In genomic region chr9:63315387-63315786, GRCh38 we compare ENCODE assay signal across 7 cellular contexts.
A peak's percentile ranks its signal among the peaks of the same experiment; 100 is the strongest.
DNase-seq lines count a peak whose midpoint lies in the region; ATAC-seq and TF ChIP-seq lines count a peak whose summit lies in the region.
"Not testable (repeated sequence)": the region's sequence is repeated elsewhere in the genome, so short reads cannot be mapped to it uniquely, and the experiment has no call there.

No MANE protein-coding gene starts in this region.

- H3K36me3 ChIP-seq in RWPE2 (ENCODE audit: low read depth); endodermal cell (ENCODE audit: control insufficient read depth, insufficient read depth, low read length); right atrium auricular region; right lobe of liver; spleen: not testable (repeated sequence)

- not testable (repeated sequence) for H3K27me3 ChIP-seq in RWPE2 (ENCODE audit: insufficient read depth, poor library complexity, severe bottlenecking); endodermal cell (ENCODE audit: control insufficient read depth, insufficient read depth, low read length, poor library complexity, severe bottlenecking); right atrium auricular region; right lobe of liver; spleen (replicated peaks in 1 of 7)

- not testable (repeated sequence) for H3K9ac ChIP-seq in endodermal cell (ENCODE audit: extremely low read depth, low read length, poor library complexity, severe bottlenecking)

- 71 to 94% methylated on average over 3 to 7 of the region's 8 CpGs for WGBS in endodermal cell (ENCODE audit: insufficient coverage in 1 of 2, insufficient read length in 1 of 2), 2 experiments
- WGBS in right lobe of liver (ENCODE audit: insufficient coverage, low coverage, low lambda C conversion rate, missing lambda C conversion rate): 85% methylated on average over 7 of the region's 8 CpGs
- 80 to 98% (median 96%) methylated on average over 6 to 7 of the region's 8 CpGs for WGBS in spleen, 5 donors

- not testable (repeated sequence) for H3K36me3 Mint-ChIP-seq in endodermal cell (ENCODE audit: low read depth); natural killer cell treated with Interleukin-12 subunit alpha and Interleukin-12 subunit beta and Interleukin-15 and Interleukin-18, amount 100 ng/mL, for 72 hours

- not testable (repeated sequence) for H3K27ac Mint-ChIP-seq in endodermal cell; natural killer cell treated with Interleukin-12 subunit alpha and Interleukin-12 subunit beta and Interleukin-15 and Interleukin-18, amount 100 ng/mL, for 72 hours

- DNase-seq in RWPE2 (ENCODE audit: low spot score) (peak; percentile 32), endodermal cell (peak; percentile 2), Right ventricle myocardium superior (peak; percentile 22), right atrium auricular region (ENCODE audit: low spot score) (peak; percentile 46), right lobe of liver (peak in 2 of 3 donors; percentile 30 to 39), spleen (peak; percentile 63)
- DNase-seq in natural killer cell treated with Interleukin-12 subunit alpha and Interleukin-12 subunit beta and Interleukin-15 and Interleukin-18, amount 100 ng/mL, for 72 hours (ENCODE audit: low spot score): peak; percentile 47

- H3K4me1 Mint-ChIP-seq in endodermal cell; natural killer cell treated with Interleukin-12 subunit alpha and Interleukin-12 subunit beta and Interleukin-15 and Interleukin-18, amount 100 ng/mL, for 72 hours (ENCODE audit: low read depth in 2 of 2): not testable (repeated sequence)

- TF ChIP-seq CTCF in RWPE2 (IDR thresholded peaks at IDR 0.05; ENCODE audit: poor library complexity, severe bottlenecking); endodermal cell (conservative IDR thresholded peaks at IDR 0.05); right atrium auricular region (IDR thresholded peaks at IDR 0.05); right lobe of liver (IDR thresholded peaks at IDR 0.05); spleen (IDR thresholded peaks at IDR 0.05 in 8 of 11, conservative IDR thresholded peaks at IDR 0.05 in 3 of 11): not testable (repeated sequence)

- H3K4me1 ChIP-seq in RWPE2 (ENCODE audit: insufficient read depth, poor library complexity, severe bottlenecking); endodermal cell (ENCODE audit: control insufficient read depth, insufficient read depth, low read length); right atrium auricular region; right lobe of liver; spleen: not testable (repeated sequence)

- not testable (repeated sequence) for H3K27ac ChIP-seq in RWPE2 (ENCODE audit: poor library complexity, severe bottlenecking); endodermal cell (ENCODE audit: low read depth, low read length); right atrium auricular region; right lobe of liver; spleen

- intact Hi-C loops in Right ventricle myocardium superior (cut with DNase I); right lobe of liver (cut with DNase I); spleen (cut with DNase I; ENCODE audit: low total_unique reads): not testable (repeated sequence)

- TF ChIP-seq POLR2A in right lobe of liver (IDR thresholded peaks at IDR 0.05); spleen (IDR thresholded peaks at IDR 0.05): not testable (repeated sequence)

- not testable (repeated sequence) for H3K27me3 Mint-ChIP-seq in endodermal cell (ENCODE audit: insufficient read depth); natural killer cell treated with Interleukin-12 subunit alpha and Interleukin-12 subunit beta and Interleukin-15 and Interleukin-18, amount 100 ng/mL, for 72 hours

- H3K4me3 Mint-ChIP-seq in endodermal cell; natural killer cell treated with Interleukin-12 subunit alpha and Interleukin-12 subunit beta and Interleukin-15 and Interleukin-18, amount 100 ng/mL, for 72 hours: not testable (repeated sequence)

- not testable (repeated sequence) for ATAC-seq in RWPE2 (ENCODE audit: low read depth); Right ventricle myocardium superior (ENCODE audit: poor library complexity); right lobe of liver; natural killer cell treated with Interleukin-12 subunit alpha and Interleukin-12 subunit beta and Interleukin-15 and Interleukin-18, amount 100 ng/mL, for 72 hours

- not testable (repeated sequence) for H3K9me3 ChIP-seq in RWPE2 (ENCODE audit: severe bottlenecking); endodermal cell (ENCODE audit: control insufficient read depth, low read length); right atrium auricular region; right lobe of liver; spleen

- not testable (repeated sequence) for H3K9me3 Mint-ChIP-seq in endodermal cell; natural killer cell treated with Interleukin-12 subunit alpha and Interleukin-12 subunit beta and Interleukin-15 and Interleukin-18, amount 100 ng/mL, for 72 hours

- not testable (repeated sequence) for H3K4me3 ChIP-seq in RWPE2 (ENCODE audit: severe bottlenecking); endodermal cell (ENCODE audit: low read length); right atrium auricular region; right lobe of liver; spleen

Comparison
In these comparisons a context has a peak if more than half of its experiments do, and no peak if none do; other contexts are left out.
1. DNase-seq: peak in every context shown above with its lines; median percentile 63 in spleen; 47 in natural killer cell treated with Interleukin-12 subunit alpha and Interleukin-12 subunit beta and Interleukin-15 and Interleukin-18, amount 100 ng/mL, for 72 hours; 46 in right atrium auricular region; 34 in right lobe of liver; 32 in RWPE2; 22 in Right ventricle myocardium superior; 2 in endodermal cell.